8 cellular contexts compared by ENCODE assay signal in the genomic region with DNA sequence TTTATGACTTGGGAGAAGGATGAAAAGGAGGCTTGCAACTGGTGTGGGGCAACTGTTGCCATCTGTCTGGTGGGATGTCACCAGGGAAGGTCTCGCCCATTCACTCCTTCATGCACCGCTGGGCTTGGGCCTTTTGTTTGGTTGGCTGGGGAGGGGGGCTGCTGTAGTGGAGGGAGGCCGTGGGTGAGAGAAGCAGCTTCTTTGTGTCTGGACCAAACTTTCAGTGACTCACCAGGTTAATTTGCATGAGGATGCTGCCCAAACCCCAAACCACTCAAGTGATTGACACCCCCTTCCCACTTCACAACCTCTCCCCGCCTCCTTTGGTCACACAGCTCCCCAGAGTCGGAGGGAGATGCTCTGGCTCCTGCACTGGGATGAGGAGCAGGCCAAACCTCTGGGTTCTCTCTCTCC. TPM values are rescaled to one million over a fixed set of nuclear protein-coding genes. Genes with fewer than 3 reads are reported as not detected.
A peak's percentile ranks its signal among the peaks of the same experiment; 100 is the strongest.
DNase-seq lines count a peak whose midpoint lies in the region; ATAC-seq, FAIRE-seq and TF ChIP-seq lines count a peak whose summit lies in the region.

No MANE protein-coding gene starts in this region.

- H3K27ac ChIP-seq in heart left ventricle (peak overlapping the region; percentile 82 to 99 (median 94)), SU-DHL-6 (ENCODE audit: low read depth, low read length) (peak overlapping the region; percentile 96), body of pancreas (peak overlapping the region; percentile 82 to 98 (median 96))

- no peak for TF ChIP-seq POLR2A in heart left ventricle (IDR thresholded peaks at IDR 0.05)
- TF ChIP-seq POLR2A in body of pancreas (IDR thresholded peaks at IDR 0.05), result peak in 1 of 3 donors; percentile 28

- no peaks in the 10 kb centered on the region for H3K79me2 ChIP-seq in SU-DHL-6 (ENCODE audit: insufficient read depth, low read length)

- no peaks in the 10 kb centered on the region for H3K9me2 ChIP-seq in SU-DHL-6 (replicated peaks; ENCODE audit: insufficient read depth, low read length)

- H3K9ac ChIP-seq in SU-DHL-6 (ENCODE audit: low read length), result peak overlapping the region; percentile 70

- no peaks in the 10 kb centered on the region for H4K20me1 ChIP-seq in SU-DHL-6 (ENCODE audit: low read depth, low read length)

- H3F3A ChIP-seq in SU-DHL-6 (ENCODE audit: insufficient read depth), result peaks cover 54% of the 10 kb centered on the region

- ATAC-seq in heart left ventricle (no peak), left ventricle myocardium superior (no peak), HG03432 (IDR thresholded peaks at IDR 0.05; ENCODE audit: unreplicated experiment) (peak; percentile 36), body of pancreas (no peak), left lobe of liver (no peak)

- 71 to 80% (median 73%) methylated on average over 5 of the region's 5 CpGs for WGBS in heart left ventricle, 4 donors
- WGBS in body of pancreas, 2 donors, result 66 to 84% methylated on average over 5 of the region's 5 CpGs

- intact Hi-C loops in heart left ventricle (cut with DNase I) (no loop called here), left ventricle myocardium superior (cut with micrococcal nuclease) (no loop called here), body of pancreas (cut with DNase I) (no loop called here)

- peak overlapping the region; percentile 96 for H3K4me2 ChIP-seq in SU-DHL-6 (ENCODE audit: low read depth, low read length, poor library complexity, severe bottlenecking)

- H3K4me1 ChIP-seq in heart left ventricle (peaks cover 7 to 87% (median 76%) of the 10 kb centered on the region in 12 donors), body of pancreas (peaks cover 93% of the 10 kb centered on the region), neuron (ENCODE audit: insufficient read depth, low read length) (peaks cover 57% of the 10 kb centered on the region)

- H3K36me3 ChIP-seq in heart left ventricle (no peaks in the 10 kb centered on the region), SU-DHL-6 (ENCODE audit: low read length) (no peaks in the 10 kb centered on the region), body of pancreas (replicated peaks in 1 of 2; ENCODE audit: insufficient read depth in 1 of 2, low read depth in 2 of 2) (no peaks in the 10 kb centered on the region), neuron (ENCODE audit: insufficient read depth, low read length) (no peaks in the 10 kb centered on the region)

- no peak for FAIRE-seq in D721Med (lab: Jason Lieb, UNC)

- TF ChIP-seq CTCF in heart left ventricle (IDR thresholded peaks at IDR 0.05) (no peak), SU-DHL-6 (IDR thresholded peaks at IDR 0.05; ENCODE audit: insufficient read depth, low read length, poor library complexity, severe bottlenecking) (no peak), body of pancreas (IDR thresholded peaks at IDR 0.05) (no peak), D721Med (IDR thresholded peaks at IDR 0.05; ENCODE audit: insufficient read depth, missing control alignments) (no peak)

- no peak for DNase-seq in heart left ventricle
- no peak for DNase-seq in left ventricle myocardium superior
- DNase-seq in body of pancreas, result peak in 1 of 4 donors; percentile 28
- no peak for DNase-seq in left lobe of liver (ENCODE audit: low spot score)
- no peak for DNase-seq in D721Med (ENCODE audit: insufficient read length, low spot score)

- H3K27me3 ChIP-seq in heart left ventricle (no peaks in the 10 kb centered on the region), SU-DHL-6 (ENCODE audit: low read length) (no peaks in the 10 kb centered on the region), body of pancreas (no peaks in the 10 kb centered on the region), neuron (ENCODE audit: insufficient read depth, low read length) (no peaks in the 10 kb centered on the region)

- H3K4me3 ChIP-seq in heart left ventricle, result peak overlapping the region in 2 of 12 donors; percentile 7 to 9
- H3K4me3 ChIP-seq in SU-DHL-6 (ENCODE audit: insufficient read depth, low read length, poor library complexity, severe bottlenecking), result peak overlapping the region; percentile 45
- H3K4me3 ChIP-seq in body of pancreas, result no peak overlapping the region
- peak overlapping the region; percentile 17 for H3K4me3 ChIP-seq in neuron (ENCODE audit: low read length)

- no peak overlapping the region for H2AFZ ChIP-seq in SU-DHL-6 (ENCODE audit: low read depth, low read length, severe bottlenecking)
- peak overlapping the region; percentile 58 for H2AFZ ChIP-seq in neuron (ENCODE audit: low read depth, low read length)

- no peaks in the 10 kb centered on the region for H3K9me3 ChIP-seq in heart left ventricle
- H3K9me3 ChIP-seq in SU-DHL-6 (ENCODE audit: insufficient read depth, low read length), result no peaks in the 10 kb centered on the region
- no peaks in the 10 kb centered on the region for H3K9me3 ChIP-seq in body of pancreas
- H3K9me3 ChIP-seq in neuron (ENCODE audit: low read length), result no peaks in the 10 kb centered on the region

RNA-seq across cellular contexts. Expression of gene BTG2, which starts 19.7 kb away (rescaled TPM):
- total RNA-seq in heart left ventricle (100 to 1,000 TPM in 1 of 9 donors, 10 to 100 TPM in 8; 28.0 to 174 (median 42.1) TPM), left ventricle myocardium superior (41.3 TPM), body of pancreas (100 to 1,000 TPM; 122 to 160 TPM), left lobe of liver (2.8 TPM)
- polyA plus RNA-seq in heart left ventricle, result 10 to 100 TPM; 23.8 to 77.3 TPM

RNA-seq across cellular contexts. Expression of gene FMOD, which starts 25.9 kb away (rescaled TPM):
- total RNA-seq in heart left ventricle (10 to 100 TPM in 4 of 9 donors, 1 to 10 TPM in 5; 6.1 to 33.2 (median 8.5) TPM), left ventricle myocardium superior (9.6 TPM), body of pancreas (10 to 100 TPM; 14.2 to 18.7 TPM), left lobe of liver (1.7 TPM)
- polyA plus RNA-seq in heart left ventricle, result 1 to 10 TPM; 3.0 to 7.0 TPM

Comparison
In these comparisons a context has a peak if more than half of its experiments do, and no peak if none do; other contexts are left out.
1. H3K4me3 ChIP-seq: peak in SU-DHL-6 (single experiment) and neuron (single experiment); none in body of pancreas (0 of 2).
2. Peak in every context shown above with its lines, with median percentiles within 50 percentile points of each other: H3K27ac ChIP-seq.